15 cellular contexts compared by ENCODE assay signal in genomic region chr6:158415666-158416065, GRCh38.
DNase-seq lines count a peak whose midpoint lies in the region; ATAC-seq and TF ChIP-seq lines count a peak whose summit lies in the region.
"Had no signal": no experiment of that assay in that cellular context is flagged by ENCODE, and none has a peak within 500 bp of the region (broad histone marks: within the 10 kb centered on the region; RNA-seq: fewer than 3 reads in every experiment).

No MANE protein-coding gene starts in this region.

- H3K27me3 Mint-ChIP-seq in activated CD4-positive, alpha-beta T cell treated with anti-CD3 and anti-CD28 coated beads, Interleukin-2, amount 10 ng/mL, durations not matched to agents 7 days and 5 days = no peaks in the 10 kb centered on the region
- H3K27me3 Mint-ChIP-seq: B cell; CD4-positive, CD25-positive, alpha-beta regulatory T cell; CD8-positive, alpha-beta memory T cell had no signal

- H3K9me3 ChIP-seq in RWPE2 (ENCODE audit: severe bottlenecking) = peaks cover 4% of the 10 kb centered on the region
- H3K9me3 ChIP-seq: Caco-2 had no signal

- H3K36me3 Mint-ChIP-seq in activated CD4-positive, alpha-beta T cell treated with anti-CD3 and anti-CD28 coated beads, Interleukin-2, amount 10 ng/mL, durations not matched to agents 7 days and 5 days (ENCODE audit: low read depth) = no peaks in the 10 kb centered on the region

- ATAC-seq in RWPE2 (ENCODE audit: low read depth) = no peak

- POLR2A ChIA-PET in activated CD4-positive, alpha-beta T cell treated with anti-CD3 and anti-CD28 coated beads, Interleukin-2, amount 10 ng/mL, durations not matched to agents 7 days and 5 days (lab: Charles Lee) = no interaction called here

- TF ChIP-seq CTCF in RWPE2 (IDR thresholded peaks at IDR 0.05; ENCODE audit: poor library complexity, severe bottlenecking) (no peak), dorsolateral prefrontal cortex (IDR thresholded peaks at IDR 0.05 in 54 of 56, conservative IDR thresholded peaks at IDR 0.05 in 2 of 56; ENCODE audit: low read depth in 1 of 56, partially characterized antibody in 56 of 56) (no peak), GM10266 (IDR thresholded peaks at IDR 0.05; ENCODE audit: control insufficient read depth, insufficient read depth, low read depth, missing control alignments) (no peak)

- no peak overlapping the region for H3K4me3 Mint-ChIP-seq in activated CD4-positive, alpha-beta T cell treated with anti-CD3 and anti-CD28 coated beads, Interleukin-2, amount 10 ng/mL, durations not matched to agents 7 days and 5 days
- H3K4me3 Mint-ChIP-seq: B cell; CD4-positive, CD25-positive, alpha-beta regulatory T cell; CD8-positive, alpha-beta memory T cell had no signal

- H3K27ac ChIP-seq in RWPE2 (ENCODE audit: poor library complexity, severe bottlenecking) (peak overlapping the region; percentile 95), dorsolateral prefrontal cortex (peak overlapping the region in 47 of 59 donors; percentile 0 to 98 (median 92)), layer of hippocampus (ENCODE audit: low read depth, low read length) (peak overlapping the region; percentile 8)
- H3K27ac ChIP-seq: BLaER1 treated with 17β-estradiol and CSF1 and Interleukin-3, amounts not matched to agents 10 nM and 100 nM had no signal

- peaks cover 6% of the 10 kb centered on the region for H3K9me3 Mint-ChIP-seq in activated CD4-positive, alpha-beta T cell treated with anti-CD3 and anti-CD28 coated beads, Interleukin-2, amount 10 ng/mL, durations not matched to agents 7 days and 5 days
- H3K9me3 Mint-ChIP-seq: CD4-positive, CD25-positive, alpha-beta regulatory T cell; CD8-positive, alpha-beta memory T cell had no signal

- peaks cover 37% of the 10 kb centered on the region for H3K4me1 ChIP-seq in RWPE2 (ENCODE audit: insufficient read depth, poor library complexity, severe bottlenecking)
- H3K4me1 ChIP-seq: Caco-2, HAP-1 had no signal

- no peak overlapping the region for H3K27ac Mint-ChIP-seq in activated CD4-positive, alpha-beta T cell treated with anti-CD3 and anti-CD28 coated beads, Interleukin-2, amount 10 ng/mL, durations not matched to agents 7 days and 5 days
- H3K27ac Mint-ChIP-seq: B cell; CD4-positive, CD25-positive, alpha-beta regulatory T cell had no signal

- peaks cover 29% of the 10 kb centered on the region for H3K36me3 ChIP-seq in RWPE2 (ENCODE audit: low read depth)

- CTCF ChIA-PET in activated CD4-positive, alpha-beta T cell treated with anti-CD3 and anti-CD28 coated beads, Interleukin-2, amount 10 ng/mL, durations not matched to agents 7 days and 5 days (lab: Charles Lee) = interaction anchor here (0.6 kb wide), 1 partner anchor 335 kb away, joined by 3 read pairs; no protein-coding TSS in a partner anchor

- no peaks in the 10 kb centered on the region for H3K4me1 Mint-ChIP-seq in activated CD4-positive, alpha-beta T cell treated with anti-CD3 and anti-CD28 coated beads, Interleukin-2, amount 10 ng/mL, durations not matched to agents 7 days and 5 days
- H3K4me1 Mint-ChIP-seq: B cell; CD8-positive, alpha-beta memory T cell had no signal

- no peak overlapping the region for H3K4me3 ChIP-seq in RWPE2 (ENCODE audit: severe bottlenecking)
- no peak overlapping the region for H3K4me3 ChIP-seq in dorsolateral prefrontal cortex
- H3K4me3 ChIP-seq: BLaER1 treated with 17β-estradiol and CSF1 and Interleukin-3, amounts not matched to agents 10 nM and 100 nM; HAP-1 had no signal

- H3K27me3 ChIP-seq in RWPE2 (ENCODE audit: insufficient read depth, poor library complexity, severe bottlenecking) (no peaks in the 10 kb centered on the region), dorsolateral prefrontal cortex (no peaks in the 10 kb centered on the region), layer of hippocampus (ENCODE audit: control insufficient read depth, insufficient read depth, low read length) (no peaks in the 10 kb centered on the region)
- H3K27me3 ChIP-seq: BLaER1 treated with 17β-estradiol and CSF1 and Interleukin-3, amounts not matched to agents 10 nM and 100 nM had no signal

- intact Hi-C loops in dorsolateral prefrontal cortex (cut with DNase I) = loop anchor here in 1 of 2 donors (10.0 kb wide), 1 partner anchor 131 kb away; no protein-coding TSS in a partner anchor

- DNase-seq in COLO829 (ENCODE audit: low spot score) (peak; percentile 65), RWPE2 (ENCODE audit: low spot score) (no peak), dorsolateral prefrontal cortex (no peak), Kasumi-1 (lab: John Stamatoyannopoulos, UW) (no peak), GM10266 (ENCODE audit: extremely low spot score) (no peak), NCI-H1417 (lab: John Stamatoyannopoulos, UW) (no peak)
- DNase-seq in activated CD4-positive, alpha-beta T cell treated with anti-CD3 and anti-CD28 coated beads, Interleukin-2, amount 10 ng/mL, durations not matched to agents 7 days and 5 days = no peak
- DNase-seq: 8988T; Caco-2; CD4-positive, CD25-positive, alpha-beta regulatory T cell; CD8-positive, alpha-beta memory T cell had no signal

Comparison
In these comparisons a context has a peak if more than half of its experiments do, and no peak if none do; other contexts are left out.
1. H3K27ac ChIP-seq: peak in every context shown above with its lines; median percentile 95 in RWPE2; 92 in dorsolateral prefrontal cortex; 8 in layer of hippocampus.